In genomic region chr4:145180298-145181090, GRCh38 we compare ENCODE assay signal across 8 cellular contexts. TPM values are rescaled to one million over a fixed set of nuclear protein-coding genes. Genes with fewer than 3 reads are reported as not detected.
DNase-seq lines count a peak whose midpoint lies in the region; ATAC-seq and TF ChIP-seq lines count a peak whose summit lies in the region.

OTUD4 (minus strand) TSS chr4:145180589; CDS start chr4:145179973, 616 bp downstream.

- peak; percentile 71 for ATAC-seq in HG02870 (IDR thresholded peaks at IDR 0.05; ENCODE audit: unreplicated experiment)

- peak; percentile 44 for TF ChIP-seq CTCF in GM13976 (IDR thresholded peaks at IDR 0.05; ENCODE audit: borderline replicate concordance, control extremely low read depth, extremely low read depth, insufficient read depth, missing control alignments)
- no peak for TF ChIP-seq CTCF in left ventricle myocardium inferior (IDR thresholded peaks at IDR 0.05; ENCODE audit: borderline replicate concordance)
- peak; percentile 31 for TF ChIP-seq CTCF in progenitor cell of endocrine pancreas (IDR thresholded peaks at IDR 0.05; ENCODE audit: unreplicated experiment)

- H3K36me3 Mint-ChIP-seq in progenitor cell of endocrine pancreas (ENCODE audit: insufficient read depth): no peaks in the 10 kb centered on the region

- peak within 1 kb of the TSS; percentile 88 for H3K4me3 Mint-ChIP-seq in progenitor cell of endocrine pancreas (ENCODE audit: low read depth)

- peak within 1 kb of the TSS; percentile 98 for H3K27ac Mint-ChIP-seq in progenitor cell of endocrine pancreas

- no peaks in the 10 kb centered on the region for H3K9me3 ChIP-seq in left ventricle myocardium inferior (replicated peaks)

- no peaks in the 10 kb centered on the region for H3K27me3 ChIP-seq in left ventricle myocardium inferior (ENCODE audit: low read depth)

- H3K9me3 Mint-ChIP-seq in progenitor cell of endocrine pancreas (ENCODE audit: low read depth): no peaks in the 10 kb centered on the region

- intact Hi-C loops in T-helper 1 cell treated with Interleukin-12 subunit alpha and Interleukin-12 subunit beta and Interleukin-4 antibody, amounts not matched to agents 30 ng/mL and 1 ng/mL, for 36 hours (cut with micrococcal nuclease): loop anchor here (1.0 to 2.0 kb wide), 12 partner anchors 54 to 1667 kb away; partner anchors contain the start of genes ABCE1, ANAPC10, MMAA and SLC10A7
- intact Hi-C loops in left ventricle myocardium inferior (cut with micrococcal nuclease): no loop called here

- H3K36me3 ChIP-seq in left ventricle myocardium inferior: no peaks in the 10 kb centered on the region

- peaks cover 53% of the 10 kb centered on the region for H3K4me1 ChIP-seq in left ventricle myocardium inferior

- no peaks in the 10 kb centered on the region for H3K27me3 Mint-ChIP-seq in progenitor cell of endocrine pancreas

- peak within 1 kb of the TSS; percentile 90 for H3K4me3 ChIP-seq in left ventricle myocardium inferior

- H3K4me1 Mint-ChIP-seq in progenitor cell of endocrine pancreas (ENCODE audit: low read depth): peaks cover 19% of the 10 kb centered on the region

- H3K27ac ChIP-seq in left ventricle myocardium inferior (replicated peaks): peak within 1 kb of the TSS; percentile 99

- DNase-seq in GM13976 (ENCODE audit: low spot score): peak; percentile 92
- DNase-seq in NCI-H146 treated with DMSO at 0.1 percent for 48 hours (lab: John Stamatoyannopoulos, UW; ENCODE audit: unreplicated experiment): peak; percentile 88
- DNase-seq in amniotic stem cell (lab: John Stamatoyannopoulos, UW): peak; percentile 84
- DNase-seq in left ventricle myocardium inferior: peak; percentile 96
- DNase-seq in progenitor cell of endocrine pancreas (ENCODE audit: low spot score, unreplicated experiment): peak; percentile 93
- peak; percentile 96 for DNase-seq in ureter (ENCODE audit: low spot score)

- in situ Hi-C loops in GM13976 (cut with MboI; ENCODE audit: low sequenced_read_pairs, unreplicated experiment): no loop called here

RNA-seq across cellular contexts. Expression of gene OTUD4, which starts in this region (rescaled TPM):
- total RNA-seq in T-helper 1 cell treated with Interleukin-12 subunit alpha and Interleukin-12 subunit beta and Interleukin-4 antibody, amounts not matched to agents 30 ng/mL and 1 ng/mL, for 36 hours: 63.1 and 65.9 TPM in 2 replicates
- total RNA-seq in left ventricle myocardium inferior (37.6 TPM), progenitor cell of endocrine pancreas (40.8 and 41.8 TPM in 2 replicates), ureter (46.2 TPM)

Comparison
In these comparisons a context has a peak if more than half of its experiments do, and no peak if none do; other contexts are left out.
1. Peak in every context shown above with its lines: DNase-seq, ATAC-seq, H3K4me3 ChIP-seq and H3K27ac ChIP-seq.